Comparison of ENCODE assay signal across 2 cellular contexts in the genomic region with DNA sequence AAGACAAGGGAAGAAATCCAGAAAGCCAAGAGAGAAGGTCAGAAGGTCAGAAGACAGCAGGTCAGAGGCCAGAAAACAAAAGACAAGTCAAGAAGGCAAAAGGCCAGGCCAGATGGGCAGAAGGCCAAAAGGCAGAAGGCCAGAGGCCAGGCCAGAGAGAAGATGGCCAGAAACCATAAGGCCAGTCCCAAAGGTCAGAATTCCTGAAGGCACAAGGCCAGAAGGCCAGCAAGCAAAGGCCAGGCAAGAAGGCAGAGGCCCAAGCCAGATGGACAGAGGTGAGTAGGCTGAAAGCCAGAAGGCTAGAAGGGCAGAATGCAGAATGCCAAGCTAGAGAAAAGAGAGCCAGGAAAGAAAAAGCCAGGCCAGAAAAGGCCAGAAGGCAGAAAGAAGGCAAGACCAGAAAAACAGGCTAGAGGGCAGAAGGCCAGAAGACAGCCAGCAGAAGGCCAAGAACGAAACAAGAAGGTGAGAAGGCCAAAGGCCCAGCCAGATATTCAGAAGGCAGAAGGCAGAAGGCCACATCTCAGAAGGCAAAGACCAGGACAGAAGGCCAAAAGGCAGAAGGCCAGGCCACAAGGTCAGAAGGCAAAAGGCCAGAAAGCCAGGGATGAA.
TF ChIP-seq lines count a peak whose summit lies in the region.

No MANE protein-coding gene starts in this region.

TF ChIP-seq in liver, 16 proteins besides CTCF, POLR2A, EP300 and RAD21 (continued from another document):
- TF ChIP-seq, protein P1, sequence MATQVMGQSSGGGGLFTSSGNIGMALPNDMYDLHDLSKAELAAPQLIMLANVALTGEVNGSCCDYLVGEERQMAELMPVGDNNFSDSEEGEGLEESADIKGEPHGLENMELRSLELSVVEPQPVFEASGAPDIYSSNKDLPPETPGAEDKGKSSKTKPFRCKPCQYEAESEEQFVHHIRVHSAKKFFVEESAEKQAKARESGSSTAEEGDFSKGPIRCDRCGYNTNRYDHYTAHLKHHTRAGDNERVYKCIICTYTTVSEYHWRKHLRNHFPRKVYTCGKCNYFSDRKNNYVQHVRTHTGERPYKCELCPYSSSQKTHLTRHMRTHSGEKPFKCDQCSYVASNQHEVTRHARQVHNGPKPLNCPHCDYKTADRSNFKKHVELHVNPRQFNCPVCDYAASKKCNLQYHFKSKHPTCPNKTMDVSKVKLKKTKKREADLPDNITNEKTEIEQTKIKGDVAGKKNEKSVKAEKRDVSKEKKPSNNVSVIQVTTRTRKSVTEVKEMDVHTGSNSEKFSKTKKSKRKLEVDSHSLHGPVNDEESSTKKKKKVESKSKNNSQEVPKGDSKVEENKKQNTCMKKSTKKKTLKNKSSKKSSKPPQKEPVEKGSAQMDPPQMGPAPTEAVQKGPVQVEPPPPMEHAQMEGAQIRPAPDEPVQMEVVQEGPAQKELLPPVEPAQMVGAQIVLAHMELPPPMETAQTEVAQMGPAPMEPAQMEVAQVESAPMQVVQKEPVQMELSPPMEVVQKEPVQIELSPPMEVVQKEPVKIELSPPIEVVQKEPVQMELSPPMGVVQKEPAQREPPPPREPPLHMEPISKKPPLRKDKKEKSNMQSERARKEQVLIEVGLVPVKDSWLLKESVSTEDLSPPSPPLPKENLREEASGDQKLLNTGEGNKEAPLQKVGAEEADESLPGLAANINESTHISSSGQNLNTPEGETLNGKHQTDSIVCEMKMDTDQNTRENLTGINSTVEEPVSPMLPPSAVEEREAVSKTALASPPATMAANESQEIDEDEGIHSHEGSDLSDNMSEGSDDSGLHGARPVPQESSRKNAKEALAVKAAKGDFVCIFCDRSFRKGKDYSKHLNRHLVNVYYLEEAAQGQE (IDR thresholded peaks at IDR 0.05): no peak
- TF ChIP-seq FOXA1 (IDR thresholded peaks at IDR 0.05): no peak
- no peak for TF ChIP-seq EGR1 (IDR thresholded peaks at IDR 0.05; ENCODE audit: low read depth in 2 of 2)
- TF ChIP-seq, protein P2, sequence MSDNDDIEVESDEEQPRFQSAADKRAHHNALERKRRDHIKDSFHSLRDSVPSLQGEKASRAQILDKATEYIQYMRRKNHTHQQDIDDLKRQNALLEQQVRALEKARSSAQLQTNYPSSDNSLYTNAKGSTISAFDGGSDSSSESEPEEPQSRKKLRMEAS (IDR thresholded peaks at IDR 0.05): peak; percentile 27
- TF ChIP-seq JUND (IDR thresholded peaks at IDR 0.05): peak in 1 of 2 donors; percentile 55
- TF ChIP-seq, protein P3, sequence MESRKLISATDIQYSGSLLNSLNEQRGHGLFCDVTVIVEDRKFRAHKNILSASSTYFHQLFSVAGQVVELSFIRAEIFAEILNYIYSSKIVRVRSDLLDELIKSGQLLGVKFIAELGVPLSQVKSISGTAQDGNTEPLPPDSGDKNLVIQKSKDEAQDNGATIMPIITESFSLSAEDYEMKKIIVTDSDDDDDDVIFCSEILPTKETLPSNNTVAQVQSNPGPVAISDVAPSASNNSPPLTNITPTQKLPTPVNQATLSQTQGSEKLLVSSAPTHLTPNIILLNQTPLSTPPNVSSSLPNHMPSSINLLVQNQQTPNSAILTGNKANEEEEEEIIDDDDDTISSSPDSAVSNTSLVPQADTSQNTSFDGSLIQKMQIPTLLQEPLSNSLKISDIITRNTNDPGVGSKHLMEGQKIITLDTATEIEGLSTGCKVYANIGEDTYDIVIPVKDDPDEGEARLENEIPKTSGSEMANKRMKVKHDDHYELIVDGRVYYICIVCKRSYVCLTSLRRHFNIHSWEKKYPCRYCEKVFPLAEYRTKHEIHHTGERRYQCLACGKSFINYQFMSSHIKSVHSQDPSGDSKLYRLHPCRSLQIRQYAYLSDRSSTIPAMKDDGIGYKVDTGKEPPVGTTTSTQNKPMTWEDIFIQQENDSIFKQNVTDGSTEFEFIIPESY (IDR thresholded peaks at IDR 0.05): no peak
- TF ChIP-seq FOXA2 (IDR thresholded peaks at IDR 0.05): no peak
- TF ChIP-seq SP1 (IDR thresholded peaks at IDR 0.05): peak; percentile 32
- peak; percentile 59 to 80 for TF ChIP-seq RXRA (IDR thresholded peaks at IDR 0.05)
- TF ChIP-seq GABPA (IDR thresholded peaks at IDR 0.05 in 1 of 2, conservative IDR thresholded peaks at IDR 0.05 in 1 of 2): no peak
- TF ChIP-seq NR2F2 (IDR thresholded peaks at IDR 0.05): peak; percentile 97
- TF ChIP-seq HNF4G (IDR thresholded peaks at IDR 0.05): peak; percentile 55
- TF ChIP-seq TAF1 (conservative IDR thresholded peaks at IDR 0.05): no peak

TF ChIP-seq in HepG2, 621 proteins besides CTCF, POLR2A, EP300 and RAD21 (continued from another document):
- TF ChIP-seq, protein P4, sequence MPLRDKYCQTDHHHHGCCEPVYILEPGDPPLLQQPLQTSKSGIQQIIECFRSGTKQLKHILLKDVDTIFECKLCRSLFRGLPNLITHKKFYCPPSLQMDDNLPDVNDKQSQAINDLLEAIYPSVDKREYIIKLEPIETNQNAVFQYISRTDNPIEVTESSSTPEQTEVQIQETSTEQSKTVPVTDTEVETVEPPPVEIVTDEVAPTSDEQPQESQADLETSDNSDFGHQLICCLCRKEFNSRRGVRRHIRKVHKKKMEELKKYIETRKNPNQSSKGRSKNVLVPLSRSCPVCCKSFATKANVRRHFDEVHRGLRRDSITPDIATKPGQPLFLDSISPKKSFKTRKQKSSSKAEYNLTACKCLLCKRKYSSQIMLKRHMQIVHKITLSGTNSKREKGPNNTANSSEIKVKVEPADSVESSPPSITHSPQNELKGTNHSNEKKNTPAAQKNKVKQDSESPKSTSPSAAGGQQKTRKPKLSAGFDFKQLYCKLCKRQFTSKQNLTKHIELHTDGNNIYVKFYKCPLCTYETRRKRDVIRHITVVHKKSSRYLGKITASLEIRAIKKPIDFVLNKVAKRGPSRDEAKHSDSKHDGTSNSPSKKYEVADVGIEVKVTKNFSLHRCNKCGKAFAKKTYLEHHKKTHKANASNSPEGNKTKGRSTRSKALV (CRISPR knock-in tag; IDR thresholded peaks at IDR 0.05): no peak
- no peak for TF ChIP-seq YEATS4 (CRISPR knock-in tag; IDR thresholded peaks at IDR 0.05; ENCODE audit: borderline replicate concordance)
- TF ChIP-seq, protein P5, sequence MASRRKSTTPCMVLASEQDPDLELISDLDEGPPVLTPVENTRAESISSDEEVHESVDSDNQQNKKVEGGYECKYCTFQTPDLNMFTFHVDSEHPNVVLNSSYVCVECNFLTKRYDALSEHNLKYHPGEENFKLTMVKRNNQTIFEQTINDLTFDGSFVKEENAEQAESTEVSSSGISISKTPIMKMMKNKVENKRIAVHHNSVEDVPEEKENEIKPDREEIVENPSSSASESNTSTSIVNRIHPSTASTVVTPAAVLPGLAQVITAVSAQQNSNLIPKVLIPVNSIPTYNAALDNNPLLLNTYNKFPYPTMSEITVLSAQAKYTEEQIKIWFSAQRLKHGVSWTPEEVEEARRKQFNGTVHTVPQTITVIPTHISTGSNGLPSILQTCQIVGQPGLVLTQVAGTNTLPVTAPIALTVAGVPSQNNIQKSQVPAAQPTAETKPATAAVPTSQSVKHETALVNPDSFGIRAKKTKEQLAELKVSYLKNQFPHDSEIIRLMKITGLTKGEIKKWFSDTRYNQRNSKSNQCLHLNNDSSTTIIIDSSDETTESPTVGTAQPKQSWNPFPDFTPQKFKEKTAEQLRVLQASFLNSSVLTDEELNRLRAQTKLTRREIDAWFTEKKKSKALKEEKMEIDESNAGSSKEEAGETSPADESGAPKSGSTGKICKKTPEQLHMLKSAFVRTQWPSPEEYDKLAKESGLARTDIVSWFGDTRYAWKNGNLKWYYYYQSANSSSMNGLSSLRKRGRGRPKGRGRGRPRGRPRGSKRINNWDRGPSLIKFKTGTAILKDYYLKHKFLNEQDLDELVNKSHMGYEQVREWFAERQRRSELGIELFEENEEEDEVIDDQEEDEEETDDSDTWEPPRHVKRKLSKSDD (CRISPR knock-in tag; IDR thresholded peaks at IDR 0.05; ENCODE audit: low read depth): no peak
- TF ChIP-seq, protein P6, sequence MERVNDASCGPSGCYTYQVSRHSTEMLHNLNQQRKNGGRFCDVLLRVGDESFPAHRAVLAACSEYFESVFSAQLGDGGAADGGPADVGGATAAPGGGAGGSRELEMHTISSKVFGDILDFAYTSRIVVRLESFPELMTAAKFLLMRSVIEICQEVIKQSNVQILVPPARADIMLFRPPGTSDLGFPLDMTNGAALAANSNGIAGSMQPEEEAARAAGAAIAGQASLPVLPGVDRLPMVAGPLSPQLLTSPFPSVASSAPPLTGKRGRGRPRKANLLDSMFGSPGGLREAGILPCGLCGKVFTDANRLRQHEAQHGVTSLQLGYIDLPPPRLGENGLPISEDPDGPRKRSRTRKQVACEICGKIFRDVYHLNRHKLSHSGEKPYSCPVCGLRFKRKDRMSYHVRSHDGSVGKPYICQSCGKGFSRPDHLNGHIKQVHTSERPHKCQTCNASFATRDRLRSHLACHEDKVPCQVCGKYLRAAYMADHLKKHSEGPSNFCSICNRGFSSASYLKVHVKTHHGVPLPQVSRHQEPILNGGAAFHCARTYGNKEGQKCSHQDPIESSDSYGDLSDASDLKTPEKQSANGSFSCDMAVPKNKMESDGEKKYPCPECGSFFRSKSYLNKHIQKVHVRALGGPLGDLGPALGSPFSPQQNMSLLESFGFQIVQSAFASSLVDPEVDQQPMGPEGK (CRISPR knock-in tag; IDR thresholded peaks at IDR 0.05): no peak
- no peak for TF ChIP-seq KLF6 (CRISPR knock-in tag; IDR thresholded peaks at IDR 0.05)
- no peak for TF ChIP-seq ZNF878 (CRISPR knock-in tag; IDR thresholded peaks at IDR 0.05)
- TF ChIP-seq, protein P7, sequence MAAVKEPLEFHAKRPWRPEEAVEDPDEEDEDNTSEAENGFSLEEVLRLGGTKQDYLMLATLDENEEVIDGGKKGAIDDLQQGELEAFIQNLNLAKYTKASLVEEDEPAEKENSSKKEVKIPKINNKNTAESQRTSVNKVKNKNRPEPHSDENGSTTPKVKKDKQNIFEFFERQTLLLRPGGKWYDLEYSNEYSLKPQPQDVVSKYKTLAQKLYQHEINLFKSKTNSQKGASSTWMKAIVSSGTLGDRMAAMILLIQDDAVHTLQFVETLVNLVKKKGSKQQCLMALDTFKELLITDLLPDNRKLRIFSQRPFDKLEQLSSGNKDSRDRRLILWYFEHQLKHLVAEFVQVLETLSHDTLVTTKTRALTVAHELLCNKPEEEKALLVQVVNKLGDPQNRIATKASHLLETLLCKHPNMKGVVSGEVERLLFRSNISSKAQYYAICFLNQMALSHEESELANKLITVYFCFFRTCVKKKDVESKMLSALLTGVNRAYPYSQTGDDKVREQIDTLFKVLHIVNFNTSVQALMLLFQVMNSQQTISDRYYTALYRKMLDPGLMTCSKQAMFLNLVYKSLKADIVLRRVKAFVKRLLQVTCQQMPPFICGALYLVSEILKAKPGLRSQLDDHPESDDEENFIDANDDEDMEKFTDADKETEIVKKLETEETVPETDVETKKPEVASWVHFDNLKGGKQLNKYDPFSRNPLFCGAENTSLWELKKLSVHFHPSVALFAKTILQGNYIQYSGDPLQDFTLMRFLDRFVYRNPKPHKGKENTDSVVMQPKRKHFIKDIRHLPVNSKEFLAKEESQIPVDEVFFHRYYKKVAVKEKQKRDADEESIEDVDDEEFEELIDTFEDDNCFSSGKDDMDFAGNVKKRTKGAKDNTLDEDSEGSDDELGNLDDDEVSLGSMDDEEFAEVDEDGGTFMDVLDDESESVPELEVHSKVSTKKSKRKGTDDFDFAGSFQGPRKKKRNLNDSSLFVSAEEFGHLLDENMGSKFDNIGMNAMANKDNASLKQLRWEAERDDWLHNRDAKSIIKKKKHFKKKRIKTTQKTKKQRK (IDR thresholded peaks at IDR 0.05; ENCODE audit: low read length): no peak
- TF ChIP-seq MZF1 (CRISPR knock-in tag; IDR thresholded peaks at IDR 0.05; ENCODE audit: borderline replicate concordance): no peak
- TF ChIP-seq CCDC6 (CRISPR knock-in tag; IDR thresholded peaks at IDR 0.05): no peak
- TF ChIP-seq ZNF329 (CRISPR knock-in tag; IDR thresholded peaks at IDR 0.05; ENCODE audit: low read depth): no peak
- TF ChIP-seq, protein P8, sequence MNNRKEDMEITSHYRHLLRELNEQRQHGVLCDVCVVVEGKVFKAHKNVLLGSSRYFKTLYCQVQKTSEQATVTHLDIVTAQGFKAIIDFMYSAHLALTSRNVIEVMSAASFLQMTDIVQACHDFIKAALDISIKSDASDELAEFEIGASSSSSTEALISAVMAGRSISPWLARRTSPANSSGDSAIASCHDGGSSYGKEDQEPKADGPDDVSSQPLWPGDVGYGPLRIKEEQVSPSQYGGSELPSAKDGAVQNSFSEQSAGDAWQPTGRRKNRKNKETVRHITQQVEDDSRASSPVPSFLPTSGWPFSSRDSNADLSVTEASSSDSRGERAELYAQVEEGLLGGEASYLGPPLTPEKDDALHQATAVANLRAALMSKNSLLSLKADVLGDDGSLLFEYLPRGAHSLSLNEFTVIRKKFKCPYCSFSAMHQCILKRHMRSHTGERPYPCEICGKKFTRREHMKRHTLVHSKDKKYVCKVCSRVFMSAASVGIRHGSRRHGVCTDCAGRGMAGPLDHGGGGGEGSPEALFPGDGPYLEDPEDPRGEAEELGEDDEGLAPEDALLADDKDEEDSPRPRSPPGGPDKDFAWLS (CRISPR knock-in tag; IDR thresholded peaks at IDR 0.05; ENCODE audit: borderline replicate concordance): no peak
- TF ChIP-seq PAF1 (CRISPR knock-in tag; IDR thresholded peaks at IDR 0.05): no peak
- TF ChIP-seq, protein P9, sequence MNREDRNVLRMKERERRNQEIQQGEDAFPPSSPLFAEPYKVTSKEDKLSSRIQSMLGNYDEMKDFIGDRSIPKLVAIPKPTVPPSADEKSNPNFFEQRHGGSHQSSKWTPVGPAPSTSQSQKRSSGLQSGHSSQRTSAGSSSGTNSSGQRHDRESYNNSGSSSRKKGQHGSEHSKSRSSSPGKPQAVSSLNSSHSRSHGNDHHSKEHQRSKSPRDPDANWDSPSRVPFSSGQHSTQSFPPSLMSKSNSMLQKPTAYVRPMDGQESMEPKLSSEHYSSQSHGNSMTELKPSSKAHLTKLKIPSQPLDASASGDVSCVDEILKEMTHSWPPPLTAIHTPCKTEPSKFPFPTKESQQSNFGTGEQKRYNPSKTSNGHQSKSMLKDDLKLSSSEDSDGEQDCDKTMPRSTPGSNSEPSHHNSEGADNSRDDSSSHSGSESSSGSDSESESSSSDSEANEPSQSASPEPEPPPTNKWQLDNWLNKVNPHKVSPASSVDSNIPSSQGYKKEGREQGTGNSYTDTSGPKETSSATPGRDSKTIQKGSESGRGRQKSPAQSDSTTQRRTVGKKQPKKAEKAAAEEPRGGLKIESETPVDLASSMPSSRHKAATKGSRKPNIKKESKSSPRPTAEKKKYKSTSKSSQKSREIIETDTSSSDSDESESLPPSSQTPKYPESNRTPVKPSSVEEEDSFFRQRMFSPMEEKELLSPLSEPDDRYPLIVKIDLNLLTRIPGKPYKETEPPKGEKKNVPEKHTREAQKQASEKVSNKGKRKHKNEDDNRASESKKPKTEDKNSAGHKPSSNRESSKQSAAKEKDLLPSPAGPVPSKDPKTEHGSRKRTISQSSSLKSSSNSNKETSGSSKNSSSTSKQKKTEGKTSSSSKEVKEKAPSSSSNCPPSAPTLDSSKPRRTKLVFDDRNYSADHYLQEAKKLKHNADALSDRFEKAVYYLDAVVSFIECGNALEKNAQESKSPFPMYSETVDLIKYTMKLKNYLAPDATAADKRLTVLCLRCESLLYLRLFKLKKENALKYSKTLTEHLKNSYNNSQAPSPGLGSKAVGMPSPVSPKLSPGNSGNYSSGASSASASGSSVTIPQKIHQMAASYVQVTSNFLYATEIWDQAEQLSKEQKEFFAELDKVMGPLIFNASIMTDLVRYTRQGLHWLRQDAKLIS (CRISPR knock-in tag; IDR thresholded peaks at IDR 0.05): no peak
